In genomic region chr15:65868546-65869126, GRCh38 we compare ENCODE assay signal across 8 cellular contexts. TPM values are rescaled to one million over a fixed set of nuclear protein-coding genes. Genes with fewer than 3 reads are reported as not detected.
DNase-seq lines count a peak whose midpoint lies in the region; ATAC-seq lines count a peak whose summit lies in the region.

No MANE protein-coding gene starts in this region.

- H3K27me3 ChIP-seq in subcutaneous abdominal adipose tissue (ENCODE audit: control insufficient read depth in 5 of 5, insufficient read depth in 4 of 5, low read length in 5 of 5) = no peaks in the 10 kb centered on the region

- peak overlapping the region; percentile 97 for H3K27ac Mint-ChIP-seq in T-helper 2 cell treated with Interferon-gamma antibody and Interleukin-4, amounts not matched to agents 5 μg/mL and 100 μg/mL, for 36 hours
- H3K27ac Mint-ChIP-seq in activated CD4-positive, alpha-beta memory T cell treated with anti-CD3 and anti-CD28 coated beads, Interleukin-2, amount 10 ng/mL, durations not matched to agents 7 days and 5 days = peak overlapping the region; percentile 97

- peak overlapping the region; percentile 97 for H3K4me3 Mint-ChIP-seq in T-helper 2 cell treated with Interferon-gamma antibody and Interleukin-4, amounts not matched to agents 5 μg/mL and 100 μg/mL, for 36 hours
- peak overlapping the region; percentile 100 for H3K4me3 Mint-ChIP-seq in activated CD4-positive, alpha-beta memory T cell treated with anti-CD3 and anti-CD28 coated beads, Interleukin-2, amount 10 ng/mL, durations not matched to agents 7 days and 5 days

- H3K27me3 Mint-ChIP-seq in T-helper 2 cell treated with Interferon-gamma antibody and Interleukin-4, amounts not matched to agents 5 μg/mL and 100 μg/mL, for 36 hours (ENCODE audit: low read depth) = peaks cover 4% of the 10 kb centered on the region
- peaks cover 2% of the 10 kb centered on the region for H3K27me3 Mint-ChIP-seq in activated CD4-positive, alpha-beta memory T cell treated with anti-CD3 and anti-CD28 coated beads, Interleukin-2, amount 10 ng/mL, durations not matched to agents 7 days and 5 days

- no peaks in the 10 kb centered on the region for H3K36me3 ChIP-seq in subcutaneous abdominal adipose tissue (ENCODE audit: control insufficient read depth in 5 of 5, insufficient read depth in 5 of 5, low read length in 5 of 5)

- H3K9me3 Mint-ChIP-seq in T-helper 2 cell treated with Interferon-gamma antibody and Interleukin-4, amounts not matched to agents 5 μg/mL and 100 μg/mL, for 36 hours = no peaks in the 10 kb centered on the region
- no peaks in the 10 kb centered on the region for H3K9me3 Mint-ChIP-seq in activated CD4-positive, alpha-beta memory T cell treated with anti-CD3 and anti-CD28 coated beads, Interleukin-2, amount 10 ng/mL, durations not matched to agents 7 days and 5 days

- CTCF ChIA-PET in activated CD4-positive, alpha-beta memory T cell treated with anti-CD3 and anti-CD28 coated beads, Interleukin-2, amount 10 ng/mL, durations not matched to agents 7 days and 5 days (lab: Charles Lee) = interaction anchor here (0.6 to 3.0 kb wide), 16 partner anchors 8 to 336 kb away, joined by 3 to 26 read pairs (median 5); partner anchors contain the start of genes DENND4A and INTS14

- peak overlapping the region in 3 of 5 donors; percentile 85 to 98 (median 95) for H3K9ac ChIP-seq in subcutaneous abdominal adipose tissue (ENCODE audit: low read length in 5 of 5)

- ATAC-seq in GM18907 (IDR thresholded peaks at IDR 0.05; ENCODE audit: unreplicated experiment) = no peak
- no peak for ATAC-seq in HG03457 (IDR thresholded peaks at IDR 0.05; ENCODE audit: unreplicated experiment)

- peaks cover 16% of the 10 kb centered on the region for H3K36me3 Mint-ChIP-seq in T-helper 2 cell treated with Interferon-gamma antibody and Interleukin-4, amounts not matched to agents 5 μg/mL and 100 μg/mL, for 36 hours (ENCODE audit: low read depth)
- peaks cover 18% of the 10 kb centered on the region for H3K36me3 Mint-ChIP-seq in activated CD4-positive, alpha-beta memory T cell treated with anti-CD3 and anti-CD28 coated beads, Interleukin-2, amount 10 ng/mL, durations not matched to agents 7 days and 5 days (ENCODE audit: low read depth)

- H3K4me1 ChIP-seq in subcutaneous abdominal adipose tissue (ENCODE audit: control insufficient read depth in 5 of 5, insufficient read depth in 5 of 5, low read length in 5 of 5) = peaks cover 0 to 32% (median 20%) of the 10 kb centered on the region in 5 donors

- H3K4me1 Mint-ChIP-seq in T-helper 2 cell treated with Interferon-gamma antibody and Interleukin-4, amounts not matched to agents 5 μg/mL and 100 μg/mL, for 36 hours (ENCODE audit: low read depth) = peaks cover 18% of the 10 kb centered on the region
- H3K4me1 Mint-ChIP-seq in activated CD4-positive, alpha-beta memory T cell treated with anti-CD3 and anti-CD28 coated beads, Interleukin-2, amount 10 ng/mL, durations not matched to agents 7 days and 5 days = peaks cover 30% of the 10 kb centered on the region

- H3K27ac ChIP-seq in subcutaneous abdominal adipose tissue (ENCODE audit: low read depth, low read length) = peak overlapping the region; percentile 95

- no peak for DNase-seq in T-helper 2 cell treated with Interferon-gamma antibody and Interleukin-4, amounts not matched to agents 5 μg/mL and 100 μg/mL, for 36 hours (ENCODE audit: low spot score)
- DNase-seq in T-helper 2 cell = no peak
- DNase-seq in activated CD4-positive, alpha-beta memory T cell treated with anti-CD3 and anti-CD28 coated beads, Interleukin-2, amount 10 ng/mL, durations not matched to agents 7 days and 5 days = no peak
- no peak for DNase-seq in EL

- POLR2A ChIA-PET in activated CD4-positive, alpha-beta memory T cell treated with anti-CD3 and anti-CD28 coated beads, Interleukin-2, amount 10 ng/mL, durations not matched to agents 7 days and 5 days (lab: Charles Lee) = interaction anchor here (0.7 to 3.2 kb wide), 23 partner anchors 10 to 563 kb away, joined by 3 to 45 read pairs (median 7); partner anchors contain the start of genes DENND4A, DPP8, INTS14 and RNU5B-1

- H3K9me3 ChIP-seq in iPS-18c (ENCODE audit: control insufficient read depth, insufficient read depth, low read length) (peaks cover 2% of the 10 kb centered on the region), subcutaneous abdominal adipose tissue (ENCODE audit: control insufficient read depth in 5 of 5, low read length in 5 of 5) (no peaks in the 10 kb centered on the region)

- peak overlapping the region; percentile 99; the same call in 1 of the 2 replicates for H3K4me3 ChIP-seq in iPS-18c (ENCODE audit: insufficient read depth, low read depth, low read length)
- peak overlapping the region; percentile 97 to 100 (median 98) for H3K4me3 ChIP-seq in subcutaneous abdominal adipose tissue (ENCODE audit: low read depth in 1 of 5, low read length in 5 of 5)

RNA-seq across cellular contexts. Expression of gene RAB11A, which starts 0.7 kb away (rescaled TPM):
- total RNA-seq in activated CD4-positive, alpha-beta memory T cell treated with anti-CD3 and anti-CD28 coated beads, Interleukin-2, amount 10 ng/mL, durations not matched to agents 7 days and 5 days = 100 to 1,000 TPM; 192 to 193 TPM
